Comparison of ENCODE assay signal across 8 cellular contexts in the genomic region with DNA sequence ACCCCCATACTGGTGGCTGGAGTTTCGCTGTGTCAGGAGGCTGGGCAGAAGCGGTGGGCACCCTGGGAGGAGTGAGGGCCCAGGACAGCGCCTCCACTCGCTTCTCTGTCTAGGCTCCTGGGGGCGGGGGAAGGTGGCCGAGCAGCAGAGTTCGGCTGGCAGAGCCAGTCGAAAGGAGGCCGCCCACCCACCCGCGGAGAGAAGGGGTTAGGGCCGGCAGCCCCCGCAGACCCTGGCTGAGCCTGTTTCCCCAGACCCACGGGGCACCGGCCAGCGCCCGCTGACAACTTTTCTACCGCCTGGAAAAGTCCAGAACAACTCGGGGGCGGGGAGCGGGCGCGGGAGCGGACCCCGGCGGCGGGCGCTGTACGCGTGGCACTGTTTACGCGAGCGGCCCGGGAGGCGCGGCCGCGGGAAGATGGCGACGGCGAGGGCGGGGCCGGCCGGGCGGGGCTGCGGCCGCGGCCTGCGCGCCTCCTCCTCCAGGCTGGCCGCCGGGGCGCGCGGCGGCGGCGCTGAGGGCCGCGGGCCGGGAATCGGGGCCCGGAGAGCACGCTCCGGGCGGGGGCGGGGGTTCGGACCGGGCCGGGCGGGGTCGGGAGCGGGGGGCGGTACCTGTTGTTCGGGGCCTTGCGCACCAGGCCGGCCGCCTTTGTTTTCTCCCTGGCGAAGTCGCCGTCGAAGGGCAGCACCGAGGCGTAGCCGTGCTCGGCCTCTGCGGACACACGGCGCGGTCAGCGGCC. TPM values are rescaled to one million over a fixed set of nuclear protein-coding genes. Genes with fewer than 3 reads are reported as not detected.
A peak's percentile ranks its signal among the peaks of the same experiment; 100 is the strongest.
DNase-seq lines count a peak whose midpoint lies in the region; ATAC-seq, FAIRE-seq and TF ChIP-seq lines count a peak whose summit lies in the region.

No MANE protein-coding gene starts in this region.

- peak overlapping the region; percentile 89 for H3K4me2 ChIP-seq in neuronal stem cell (ENCODE audit: insufficient read depth, low read length, poor library complexity, severe bottlenecking)

- H2BK120ac ChIP-seq in neuronal stem cell (ENCODE audit: low read depth, low read length): no peak overlapping the region

- peaks cover 0 to 22% of the 10 kb centered on the region in 2 donors for H3K36me3 ChIP-seq in gastroesophageal sphincter
- peaks cover 18 to 30% of the 10 kb centered on the region in 2 donors for H3K36me3 ChIP-seq in neuronal stem cell (replicated peaks in 1 of 2; ENCODE audit: control insufficient read depth in 2 of 2, insufficient read depth in 2 of 2, low read length in 2 of 2)

- TF ChIP-seq CTCF in gastroesophageal sphincter (IDR thresholded peaks at IDR 0.05): no peak

- H3K14ac ChIP-seq in neuronal stem cell (ENCODE audit: low read length): peak overlapping the region; percentile 82

- no peak overlapping the region for H3K4ac ChIP-seq in neuronal stem cell (ENCODE audit: low read length)

- H3K4me3 ChIP-seq in gastroesophageal sphincter (peak overlapping the region; percentile 64 to 93), neuronal stem cell (ENCODE audit: low read length in 2 of 2) (peak overlapping the region; percentile 79 to 97)

- ATAC-seq in GM21390 (IDR thresholded peaks at IDR 0.05; ENCODE audit: unreplicated experiment) (peak; percentile 22), gastroesophageal sphincter (peak; percentile 27)

- no peaks in the 10 kb centered on the region for H3K9me3 ChIP-seq in gastroesophageal sphincter
- H3K9me3 ChIP-seq in neuronal stem cell (replicated peaks in 1 of 2; ENCODE audit: control insufficient read depth in 2 of 2, insufficient read depth in 1 of 2, low read depth in 1 of 2, low read length in 2 of 2): no peaks in the 10 kb centered on the region

- FAIRE-seq in urothelium cell line (lab: Jason Lieb, UNC): no peak

- peak overlapping the region; percentile 97 for H3K9ac ChIP-seq in neuronal stem cell (ENCODE audit: low read depth, low read length, poor library complexity)

- no peak for TF ChIP-seq POLR2A in gastroesophageal sphincter (IDR thresholded peaks at IDR 0.05)

- peak overlapping the region; percentile 98 for H3K23ac ChIP-seq in neuronal stem cell (ENCODE audit: low read depth, low read length, poor library complexity)

- H2BK15ac ChIP-seq in neuronal stem cell (ENCODE audit: low read length): peak overlapping the region; percentile 17

- H3K27ac ChIP-seq in gastroesophageal sphincter: peak overlapping the region; percentile 71 to 97 (median 94)
- H3K27ac ChIP-seq in neuronal stem cell (replicated peaks; ENCODE audit: low read length): peak overlapping the region; percentile 67

- WGBS in gastroesophageal sphincter (ENCODE audit: low coverage in 1 of 2), 2 donors: no CpG with 5 or more reads among the region's 91 CpGs
- WGBS in neuronal stem cell (ENCODE audit: extremely low coverage in 2 of 2, insufficient read length in 2 of 2, insufficient replicate concordance in 1 of 2), 2 donors: no CpG with 5 or more reads among the region's 91 CpGs

- H4K8ac ChIP-seq in neuronal stem cell (ENCODE audit: low read depth, low read length): no peak overlapping the region

- H3K4me1 ChIP-seq in gastroesophageal sphincter (peaks cover 8 to 86% (median 58%) of the 10 kb centered on the region in 3 donors), neuronal stem cell (ENCODE audit: control insufficient read depth in 2 of 2, insufficient read depth in 1 of 2, low read depth in 1 of 2, low read length in 2 of 2) (peaks cover 16 to 21% of the 10 kb centered on the region in 2 donors)

- peak overlapping the region; percentile 88 for H2AK5ac ChIP-seq in neuronal stem cell (ENCODE audit: low read depth, low read length)

- H3K18ac ChIP-seq in neuronal stem cell (ENCODE audit: low read length): peak overlapping the region; percentile 97

- peaks cover 41% of the 10 kb centered on the region for H3K79me1 ChIP-seq in neuronal stem cell (ENCODE audit: low read depth, low read length)

- H2BK12ac ChIP-seq in neuronal stem cell (ENCODE audit: low read length): peak overlapping the region; percentile 22

- H2BK5ac ChIP-seq in neuronal stem cell (ENCODE audit: low read length): peak overlapping the region; percentile 39

- H4K91ac ChIP-seq in neuronal stem cell (ENCODE audit: low read depth, low read length, poor library complexity): no peak overlapping the region

- peak; percentile 73 for DNase-seq in CD1c-positive myeloid dendritic cell (ENCODE audit: extremely low spot score)
- peak; percentile 14 to 27 for DNase-seq in NCI-H1930 (lab: John Stamatoyannopoulos, UW)
- DNase-seq in activated effector memory CD4-positive, alpha-beta T cell treated with anti-CD3 and anti-CD28 coated beads, Interleukin-2, amount 50 U/mL, for 16 hours: peak; percentile 88
- peak; percentile 30 for DNase-seq in neuronal stem cell (ENCODE audit: low spot score)
- DNase-seq in urothelium cell line (ENCODE audit: low spot score): peak; percentile 54
- no peak for DNase-seq in cortex of kidney (lab: John Stamatoyannopoulos, UW)

- H2AFZ ChIP-seq in neuronal stem cell (ENCODE audit: low read length): peak overlapping the region; percentile 88

- no peak for TF ChIP-seq EP300 in gastroesophageal sphincter (IDR thresholded peaks at IDR 0.05)

- H3K27me3 ChIP-seq in gastroesophageal sphincter (no peaks in the 10 kb centered on the region), neuronal stem cell (ENCODE audit: control insufficient read depth in 3 of 3, insufficient read depth in 3 of 3, low read depth in 1 of 3, low read length in 3 of 3) (peaks cover 0 to 22% (median 0%) of the 10 kb centered on the region in 3 experiments)

RNA-seq across cellular contexts. Expression of a gene that starts 0.6 kb away (rescaled TPM):
- total RNA-seq in gastroesophageal sphincter: 10 to 100 TPM; 36.1 to 76.2 (median 55.6) TPM
- polyA plus RNA-seq in neuronal stem cell (2013, experiment 1 of 2): 45.6 TPM
- 47.1 TPM for polyA plus RNA-seq in neuronal stem cell (2013, experiment 2 of 2)

RNA-seq across cellular contexts. Expression of a gene that starts 19.4 kb away (rescaled TPM):
- total RNA-seq in gastroesophageal sphincter: 10 to 100 TPM in 3 of 4 donors, 1 to 10 TPM in 1; 10.0 to 16.3 (median 12.7) TPM
- 11.4 TPM for polyA plus RNA-seq in neuronal stem cell (2013, experiment 1 of 2)
- polyA plus RNA-seq in neuronal stem cell (2013, experiment 2 of 2): 12.2 TPM

RNA-seq across cellular contexts. Expression of a gene that starts 19.4 kb away (rescaled TPM):
- 1 to 10 TPM; 1.5 to 4.6 (median 2.6) TPM for total RNA-seq in gastroesophageal sphincter
- polyA plus RNA-seq in neuronal stem cell (2013, experiment 1 of 2): 0.77 TPM
- 0.54 TPM for polyA plus RNA-seq in neuronal stem cell (2013, experiment 2 of 2)
